Comparison of ENCODE assay signal across 9 cellular contexts in genomic region chr18:49016648-49017539, GRCh38.
DNase-seq lines count a peak whose midpoint lies in the region; ATAC-seq, FAIRE-seq and TF ChIP-seq lines count a peak whose summit lies in the region.
"Had no signal": no experiment of that assay in that cellular context is flagged by ENCODE, and none has a peak within 500 bp of the region (broad histone marks: within the 10 kb centered on the region; RNA-seq: fewer than 3 reads in every experiment).

No MANE protein-coding gene starts in this region.

- no peaks in the 10 kb centered on the region for H3K9me3 Mint-ChIP-seq in activated naive CD4-positive, alpha-beta T cell treated with anti-CD3 and anti-CD28 coated beads for 36 hours

- H3K4me1 Mint-ChIP-seq in activated naive CD4-positive, alpha-beta T cell treated with anti-CD3 and anti-CD28 coated beads for 36 hours (ENCODE audit: low read depth): no peaks in the 10 kb centered on the region

- no peaks in the 10 kb centered on the region for H3K36me3 Mint-ChIP-seq in activated naive CD4-positive, alpha-beta T cell treated with anti-CD3 and anti-CD28 coated beads for 36 hours (ENCODE audit: low read depth)

- ATAC-seq in HG03139 (IDR thresholded peaks at IDR 0.05; ENCODE audit: unreplicated experiment) (no peak), GM21367 (IDR thresholded peaks at IDR 0.05; ENCODE audit: unreplicated experiment) (no peak)

- H3K4me3 ChIP-seq in kidney (ENCODE audit: low read length in 2 of 2) (no peak overlapping the region), vagina (no peak overlapping the region)
- H3K4me3 ChIP-seq: prostate gland had no signal

- H3K36me3 ChIP-seq in kidney (ENCODE audit: control insufficient read depth in 1 of 2, insufficient read depth in 2 of 2, low read length in 2 of 2) (no peaks in the 10 kb centered on the region), vagina (no peaks in the 10 kb centered on the region)
- H3K36me3 ChIP-seq: prostate gland had no signal

- H3K27ac ChIP-seq in kidney (ENCODE audit: low read depth in 2 of 2, low read length in 2 of 2) (peak overlapping the region in 1 of 2 donors; percentile 43), vagina (no peak overlapping the region)
- H3K27ac ChIP-seq: prostate gland had no signal

- H3K4me1 ChIP-seq in kidney (ENCODE audit: control insufficient read depth in 1 of 2, insufficient read depth in 1 of 2, low read depth in 1 of 2, low read length in 2 of 2) (peaks cover 0 to 5% of the 10 kb centered on the region in 2 donors), vagina (peaks cover 24% of the 10 kb centered on the region)
- H3K4me1 ChIP-seq: prostate gland had no signal

- FAIRE-seq in kidney (lab: Jason Lieb, UNC): no peak

- DNase-seq in activated effector memory CD4-positive, alpha-beta T cell treated with anti-CD3 and anti-CD28 coated beads, Interleukin-2, amount 50 U/mL, for 16 hours: peak; percentile 54
- DNase-seq in activated effector memory CD4-positive, alpha-beta T cell treated with Interleukin-2 at 50 U/mL for 16 hours: no peak
- peak; percentile 29 for DNase-seq in amniotic stem cell (lab: John Stamatoyannopoulos, UW)
- DNase-seq in kidney: peak; percentile 91
- DNase-seq in vagina (ENCODE audit: extremely low spot score in 2 of 2): peak; percentile 83 to 93
- no peak for DNase-seq in activated naive CD4-positive, alpha-beta T cell treated with anti-CD3 and anti-CD28 coated beads for 36 hours

- H3K9me3 ChIP-seq in kidney (ENCODE audit: control insufficient read depth in 1 of 2, low read length in 2 of 2) (no peaks in the 10 kb centered on the region), vagina (no peaks in the 10 kb centered on the region)
- H3K9me3 ChIP-seq: prostate gland had no signal

- CTCF ChIA-PET in activated naive CD4-positive, alpha-beta T cell treated with anti-CD3 and anti-CD28 coated beads for 36 hours (lab: Charles Lee): no interaction called here

- H3K9ac ChIP-seq in kidney (ENCODE audit: low read length in 2 of 2): peak overlapping the region in 1 of 2 donors; percentile 26

- no peaks in the 10 kb centered on the region for H3K27me3 Mint-ChIP-seq in activated naive CD4-positive, alpha-beta T cell treated with anti-CD3 and anti-CD28 coated beads for 36 hours (ENCODE audit: low read depth)

- TF ChIP-seq CTCF in kidney (IDR thresholded peaks at IDR 0.05; ENCODE audit: borderline replicate concordance, extremely low read depth, insufficient read depth) (no peak), vagina (IDR thresholded peaks at IDR 0.05) (no peak)

- no peak for TF ChIP-seq POLR2A in vagina (IDR thresholded peaks at IDR 0.05)

- intact Hi-C loops in kidney (cut with DNase I) (no loop called here), vagina (cut with DNase I) (no loop called here)
- intact Hi-C loops in activated naive CD4-positive, alpha-beta T cell treated with anti-CD3 and anti-CD28 coated beads for 36 hours (cut with micrococcal nuclease): no loop called here

- H3K4me3 Mint-ChIP-seq in activated naive CD4-positive, alpha-beta T cell treated with anti-CD3 and anti-CD28 coated beads for 36 hours: no peak overlapping the region

- no peaks in the 10 kb centered on the region for H3K27me3 ChIP-seq in vagina

- no peak overlapping the region for H3K27ac Mint-ChIP-seq in activated naive CD4-positive, alpha-beta T cell treated with anti-CD3 and anti-CD28 coated beads for 36 hours

Comparison
In these comparisons a context has a peak if more than half of its experiments do, and no peak if none do; other contexts are left out.
1. DNase-seq: peak in activated effector memory CD4-positive, alpha-beta T cell treated with anti-CD3 and anti-CD28 coated beads, Interleukin-2, amount 50 U/mL, for 16 hours (single experiment), amniotic stem cell (single experiment), kidney (single experiment) and vagina (2 of 2); none in activated effector memory CD4-positive, alpha-beta T cell treated with Interleukin-2 at 50 U/mL for 16 hours (single experiment) and activated naive CD4-positive, alpha-beta T cell treated with anti-CD3 and anti-CD28 coated beads for 36 hours (single experiment).